Comparison of ENCODE assay signal across 1 cellular context in the genomic region with DNA sequence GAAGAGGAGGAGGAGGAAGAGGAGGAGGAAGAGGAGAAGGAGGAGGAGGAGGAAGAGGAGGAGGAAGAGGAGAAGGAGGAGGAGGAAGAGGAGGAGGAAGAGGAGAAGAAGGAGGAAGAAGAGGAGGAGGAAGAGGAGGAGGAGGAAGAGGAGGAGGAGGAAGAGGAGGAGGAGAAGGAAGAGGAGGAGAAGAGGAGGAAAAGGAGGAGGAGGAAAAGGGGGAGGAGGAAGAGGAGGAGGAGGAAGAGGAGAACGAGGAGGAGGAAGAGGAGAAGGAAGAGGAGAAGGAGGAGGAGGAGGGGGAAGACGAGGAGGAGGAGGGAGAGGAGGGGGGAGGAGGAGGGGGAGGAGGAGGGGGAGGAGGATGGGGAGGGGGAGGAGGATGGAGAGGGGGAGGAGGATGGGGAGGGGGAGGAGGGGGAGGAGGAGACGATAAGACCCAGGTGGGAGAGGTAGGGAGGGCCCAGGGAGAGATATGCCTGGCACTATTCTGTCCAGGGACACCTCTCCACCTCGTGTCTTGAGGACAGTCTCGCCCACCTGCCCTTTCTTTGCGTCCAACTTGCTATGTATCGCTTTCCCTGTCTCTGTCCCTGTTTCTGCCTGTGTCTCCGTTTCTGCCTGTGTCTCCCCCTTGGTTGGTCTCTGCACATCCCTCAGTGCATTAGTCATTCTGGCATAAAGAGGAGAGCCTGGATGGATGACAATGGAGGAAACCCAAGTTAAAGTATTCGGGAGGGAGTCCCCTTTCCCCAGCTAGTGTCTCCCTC.
TF ChIP-seq lines count a peak whose summit lies in the region.

No MANE protein-coding gene starts in this region.

TF ChIP-seq in HCT116, 20 proteins besides CTCF, POLR2A, EP300 and RAD21:
- TF ChIP-seq YY1 (IDR thresholded peaks at IDR 0.05; ENCODE audit: extremely low read depth, insufficient replicate concordance, low read depth, low read length) = no peak
- TF ChIP-seq ELF1 (IDR thresholded peaks at IDR 0.05; ENCODE audit: borderline replicate concordance, low read depth) = no peak
- TF ChIP-seq, protein P1, sequence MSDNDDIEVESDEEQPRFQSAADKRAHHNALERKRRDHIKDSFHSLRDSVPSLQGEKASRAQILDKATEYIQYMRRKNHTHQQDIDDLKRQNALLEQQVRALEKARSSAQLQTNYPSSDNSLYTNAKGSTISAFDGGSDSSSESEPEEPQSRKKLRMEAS (IDR thresholded peaks at IDR 0.05) = no peak
- no peak for TF ChIP-seq JUND (IDR thresholded peaks at IDR 0.05)
- TF ChIP-seq SIN3A (IDR thresholded peaks at IDR 0.05; ENCODE audit: low read depth) = no peak
- TF ChIP-seq POLR2AphosphoS5 (IDR thresholded peaks at IDR 0.05; ENCODE audit: low read depth, low read length) = no peak
- no peak for TF ChIP-seq EZH2 (IDR thresholded peaks at IDR 0.05)
- no peak for TF ChIP-seq CBX3 (IDR thresholded peaks at IDR 0.05; ENCODE audit: low read depth)
- TF ChIP-seq, protein P2, sequence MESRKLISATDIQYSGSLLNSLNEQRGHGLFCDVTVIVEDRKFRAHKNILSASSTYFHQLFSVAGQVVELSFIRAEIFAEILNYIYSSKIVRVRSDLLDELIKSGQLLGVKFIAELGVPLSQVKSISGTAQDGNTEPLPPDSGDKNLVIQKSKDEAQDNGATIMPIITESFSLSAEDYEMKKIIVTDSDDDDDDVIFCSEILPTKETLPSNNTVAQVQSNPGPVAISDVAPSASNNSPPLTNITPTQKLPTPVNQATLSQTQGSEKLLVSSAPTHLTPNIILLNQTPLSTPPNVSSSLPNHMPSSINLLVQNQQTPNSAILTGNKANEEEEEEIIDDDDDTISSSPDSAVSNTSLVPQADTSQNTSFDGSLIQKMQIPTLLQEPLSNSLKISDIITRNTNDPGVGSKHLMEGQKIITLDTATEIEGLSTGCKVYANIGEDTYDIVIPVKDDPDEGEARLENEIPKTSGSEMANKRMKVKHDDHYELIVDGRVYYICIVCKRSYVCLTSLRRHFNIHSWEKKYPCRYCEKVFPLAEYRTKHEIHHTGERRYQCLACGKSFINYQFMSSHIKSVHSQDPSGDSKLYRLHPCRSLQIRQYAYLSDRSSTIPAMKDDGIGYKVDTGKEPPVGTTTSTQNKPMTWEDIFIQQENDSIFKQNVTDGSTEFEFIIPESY (IDR thresholded peaks at IDR 0.05; ENCODE audit: extremely low read depth, insufficient replicate concordance, low read length) = no peak
- no peak for TF ChIP-seq SP1 (IDR thresholded peaks at IDR 0.05; ENCODE audit: low read depth)
- no peak for TF ChIP-seq FOSL1 (IDR thresholded peaks at IDR 0.05; ENCODE audit: low read depth)
- TF ChIP-seq ZNF274 (IDR thresholded peaks at IDR 0.05; ENCODE audit: low read depth, low read length) = no peak
- no peak for TF ChIP-seq EZH2phosphoT487 (IDR thresholded peaks at IDR 0.05; ENCODE audit: borderline replicate concordance)
- TF ChIP-seq, protein P3, sequence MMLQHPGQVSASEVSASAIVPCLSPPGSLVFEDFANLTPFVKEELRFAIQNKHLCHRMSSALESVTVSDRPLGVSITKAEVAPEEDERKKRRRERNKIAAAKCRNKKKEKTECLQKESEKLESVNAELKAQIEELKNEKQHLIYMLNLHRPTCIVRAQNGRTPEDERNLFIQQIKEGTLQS (IDR thresholded peaks at IDR 0.05) = no peak
- no peak for TF ChIP-seq EGR1 (IDR thresholded peaks at IDR 0.05; ENCODE audit: low read depth)
- no peak for TF ChIP-seq ZFX (IDR thresholded peaks at IDR 0.05)
- no peak for TF ChIP-seq SRF (IDR thresholded peaks at IDR 0.05; ENCODE audit: low read depth)
- no peak for TF ChIP-seq TCF7L2 (IDR thresholded peaks at IDR 0.05; ENCODE audit: borderline replicate concordance, extremely low read depth, insufficient read depth, insufficient read length)
- no peak for TF ChIP-seq CEBPB (IDR thresholded peaks at IDR 0.05; ENCODE audit: low read depth)
- TF ChIP-seq, protein P4, sequence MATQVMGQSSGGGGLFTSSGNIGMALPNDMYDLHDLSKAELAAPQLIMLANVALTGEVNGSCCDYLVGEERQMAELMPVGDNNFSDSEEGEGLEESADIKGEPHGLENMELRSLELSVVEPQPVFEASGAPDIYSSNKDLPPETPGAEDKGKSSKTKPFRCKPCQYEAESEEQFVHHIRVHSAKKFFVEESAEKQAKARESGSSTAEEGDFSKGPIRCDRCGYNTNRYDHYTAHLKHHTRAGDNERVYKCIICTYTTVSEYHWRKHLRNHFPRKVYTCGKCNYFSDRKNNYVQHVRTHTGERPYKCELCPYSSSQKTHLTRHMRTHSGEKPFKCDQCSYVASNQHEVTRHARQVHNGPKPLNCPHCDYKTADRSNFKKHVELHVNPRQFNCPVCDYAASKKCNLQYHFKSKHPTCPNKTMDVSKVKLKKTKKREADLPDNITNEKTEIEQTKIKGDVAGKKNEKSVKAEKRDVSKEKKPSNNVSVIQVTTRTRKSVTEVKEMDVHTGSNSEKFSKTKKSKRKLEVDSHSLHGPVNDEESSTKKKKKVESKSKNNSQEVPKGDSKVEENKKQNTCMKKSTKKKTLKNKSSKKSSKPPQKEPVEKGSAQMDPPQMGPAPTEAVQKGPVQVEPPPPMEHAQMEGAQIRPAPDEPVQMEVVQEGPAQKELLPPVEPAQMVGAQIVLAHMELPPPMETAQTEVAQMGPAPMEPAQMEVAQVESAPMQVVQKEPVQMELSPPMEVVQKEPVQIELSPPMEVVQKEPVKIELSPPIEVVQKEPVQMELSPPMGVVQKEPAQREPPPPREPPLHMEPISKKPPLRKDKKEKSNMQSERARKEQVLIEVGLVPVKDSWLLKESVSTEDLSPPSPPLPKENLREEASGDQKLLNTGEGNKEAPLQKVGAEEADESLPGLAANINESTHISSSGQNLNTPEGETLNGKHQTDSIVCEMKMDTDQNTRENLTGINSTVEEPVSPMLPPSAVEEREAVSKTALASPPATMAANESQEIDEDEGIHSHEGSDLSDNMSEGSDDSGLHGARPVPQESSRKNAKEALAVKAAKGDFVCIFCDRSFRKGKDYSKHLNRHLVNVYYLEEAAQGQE (IDR thresholded peaks at IDR 0.05; ENCODE audit: low read depth) = no peak
